ENCODE assay signal across 22 cellular contexts in the genomic region with DNA sequence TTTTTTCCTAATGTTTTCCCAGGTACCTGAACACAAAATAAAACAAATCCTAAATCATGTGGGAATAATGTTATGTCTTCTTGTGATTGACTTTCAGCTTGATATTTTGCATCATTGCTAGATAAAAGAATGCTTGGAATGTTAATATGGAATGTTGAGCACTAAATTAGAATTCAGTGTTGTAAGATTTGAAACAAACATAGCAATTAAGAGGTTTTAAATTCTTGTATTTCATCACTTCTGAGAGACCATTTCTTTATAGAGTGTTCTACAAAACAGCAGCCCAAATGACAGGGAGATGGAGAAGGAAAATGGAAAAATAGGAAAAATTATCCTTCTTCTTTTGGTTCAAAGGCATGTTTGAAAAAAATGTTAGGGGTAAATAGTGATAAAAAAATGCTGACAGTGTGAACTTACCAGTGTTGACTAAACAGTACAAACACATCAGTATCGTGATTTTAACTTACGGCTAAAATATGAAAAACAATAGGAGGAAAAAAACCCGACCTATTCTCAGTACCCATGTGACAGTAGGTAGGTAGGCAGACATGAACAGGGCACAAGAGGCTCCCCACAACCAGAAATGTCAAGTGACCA.
DNase-seq lines count a peak whose midpoint lies in the region; ATAC-seq and TF ChIP-seq lines count a peak whose summit lies in the region.
"Had no signal": no experiment of that assay in that cellular context is flagged by ENCODE, and none has a peak within 500 bp of the region (broad histone marks: within the 10 kb centered on the region; RNA-seq: fewer than 3 reads in every experiment).

No MANE protein-coding gene starts in this region.

- DNase-seq in HFFc6 (no peak), ascending aorta (ENCODE audit: low spot score in 2 of 2) (no peak), tibial artery (no peak), SKM-1 treated with dmso at 0.1 percent for 144 hours (lab: John Stamatoyannopoulos, UW; ENCODE audit: unreplicated experiment) (no peak), H7 (no peak), putamen (ENCODE audit: low spot score) (no peak)
- DNase-seq in stimulated activated CD4-positive, alpha-beta T cell treated with anti-CD3 and anti-CD28 coated beads, Interleukin-4, amount 100 ng/mL, for 1 hour, result no peak
- DNase-seq: activated gamma-delta T cell treated with Interleukin-2 at 50 U/mL for 16 hours; cerebellar nuclear complex; DMS79; effector CD8-positive, alpha-beta T cell; head of caudate nucleus; left lung; NCI-H1417; SIG-M5; stimulated activated CD4-positive, alpha-beta T cell treated with anti-CD3 and anti-CD28 coated beads, Interleukin-12 subunit alpha, Interleukin-12 subunit beta, amount 100 ng/mL, for 4 hours; WERI-Rb-1 had no signal

- H3K27ac ChIP-seq in ascending aorta (peak overlapping the region; percentile 89 to 90), gastroesophageal sphincter (peak overlapping the region in 3 of 4 donors; percentile 18 to 83 (median 79)), tibial artery (peak overlapping the region; percentile 59 to 68)
- H3K27ac ChIP-seq: neural progenitor cell, WERI-Rb-1 had no signal

- H3K9me3 Mint-ChIP-seq in HFFc6, result peaks cover 12% of the 10 kb centered on the region
- H3K9me3 Mint-ChIP-seq: T-helper 2 cell treated with Interferon-gamma antibody and Interleukin-4, amounts not matched to agents 5 μg/mL and 100 μg/mL, for 36 hours had no signal

- H3K27me3 Mint-ChIP-seq in HFFc6 (ENCODE audit: insufficient read depth), result no peaks in the 10 kb centered on the region; the same call in 1 of the 2 replicates

- TF ChIP-seq CTCF in HFFc6 (IDR thresholded peaks at IDR 0.05), result no peak
- TF ChIP-seq CTCF in ascending aorta (IDR thresholded peaks at IDR 0.05), result no peak
- no peak for TF ChIP-seq CTCF in gastroesophageal sphincter (IDR thresholded peaks at IDR 0.05)
- no peak for TF ChIP-seq CTCF in tibial artery (IDR thresholded peaks at IDR 0.05)

- peak overlapping the region; percentile 12; the same call in 1 of the 2 replicates for H3K4me3 Mint-ChIP-seq in HFFc6
- H3K4me3 Mint-ChIP-seq: neural progenitor cell; T-helper 2 cell treated with Interferon-gamma antibody and Interleukin-4, amounts not matched to agents 5 μg/mL and 100 μg/mL, for 36 hours had no signal

- intact Hi-C loops in ascending aorta (cut with DNase I) (no loop called here), tibial artery (cut with DNase I; ENCODE audit: low total_unique reads) (loop anchor here (10.0 kb wide), 1 partner anchor 746 kb away; no protein-coding TSS in a partner anchor)

- no peak for ATAC-seq in gastroesophageal sphincter
- ATAC-seq: esophagus mucosa, left lung had no signal

- no peak for TF ChIP-seq EP300 in gastroesophageal sphincter (IDR thresholded peaks at IDR 0.05)

- H3K4me3 ChIP-seq in ascending aorta (no peak overlapping the region), gastroesophageal sphincter (no peak overlapping the region), tibial artery (no peak overlapping the region), H7 (ENCODE audit: insufficient read depth, low read depth, low read length) (no peak overlapping the region)
- H3K4me3 ChIP-seq: left lung, mucosa of descending colon, neural progenitor cell had no signal

- no peaks in the 10 kb centered on the region for H3K36me3 ChIP-seq in ascending aorta
- no peaks in the 10 kb centered on the region for H3K36me3 ChIP-seq in gastroesophageal sphincter
- no peaks in the 10 kb centered on the region for H3K36me3 ChIP-seq in tibial artery
- H3K36me3 ChIP-seq in H7 (replicated peaks; ENCODE audit: control insufficient read depth, insufficient read depth, low read length), result no peaks in the 10 kb centered on the region
- H3K36me3 ChIP-seq: left lung, neural progenitor cell, WERI-Rb-1 had no signal

- H3K4me1 Mint-ChIP-seq in HFFc6 (ENCODE audit: low read depth), result peaks cover 95% of the 10 kb centered on the region
- H3K4me1 Mint-ChIP-seq: neural progenitor cell had no signal

- H3K9me3 ChIP-seq in ascending aorta (no peaks in the 10 kb centered on the region), gastroesophageal sphincter (no peaks in the 10 kb centered on the region), tibial artery (no peaks in the 10 kb centered on the region)
- H3K9me3 ChIP-seq: left lung, mucosa of descending colon had no signal

- H3K27me3 ChIP-seq in ascending aorta (no peaks in the 10 kb centered on the region), gastroesophageal sphincter (no peaks in the 10 kb centered on the region), tibial artery (no peaks in the 10 kb centered on the region), H7 (ENCODE audit: control insufficient read depth, insufficient read depth, low read length) (no peaks in the 10 kb centered on the region)
- H3K27me3 ChIP-seq: left lung, neural progenitor cell had no signal

- TF ChIP-seq POLR2A in gastroesophageal sphincter (IDR thresholded peaks at IDR 0.05), result no peak

- H3K4me1 ChIP-seq in ascending aorta, result peaks cover 9 to 70% of the 10 kb centered on the region in 2 donors
- H3K4me1 ChIP-seq in gastroesophageal sphincter, result peaks cover 20 to 81% (median 24%) of the 10 kb centered on the region in 3 donors
- H3K4me1 ChIP-seq in tibial artery, result peaks cover 0 to 92% (median 55%) of the 10 kb centered on the region in 4 donors
- H3K4me1 ChIP-seq: neural progenitor cell had no signal

- peaks cover 25% of the 10 kb centered on the region for H3K36me3 Mint-ChIP-seq in HFFc6 (ENCODE audit: low read depth)
- H3K36me3 Mint-ChIP-seq: neural progenitor cell had no signal

- no peak overlapping the region for H3K27ac Mint-ChIP-seq in HFFc6
- H3K27ac Mint-ChIP-seq: neural progenitor cell; T-helper 2 cell treated with Interferon-gamma antibody and Interleukin-4, amounts not matched to agents 5 μg/mL and 100 μg/mL, for 36 hours had no signal

- WGBS in gastroesophageal sphincter (ENCODE audit: low coverage in 1 of 2), 2 donors, result 67 to 71% methylated on average over 3 of the region's 3 CpGs
